Comparison of ENCODE assay signal across 8 cellular contexts in the genomic region with DNA sequence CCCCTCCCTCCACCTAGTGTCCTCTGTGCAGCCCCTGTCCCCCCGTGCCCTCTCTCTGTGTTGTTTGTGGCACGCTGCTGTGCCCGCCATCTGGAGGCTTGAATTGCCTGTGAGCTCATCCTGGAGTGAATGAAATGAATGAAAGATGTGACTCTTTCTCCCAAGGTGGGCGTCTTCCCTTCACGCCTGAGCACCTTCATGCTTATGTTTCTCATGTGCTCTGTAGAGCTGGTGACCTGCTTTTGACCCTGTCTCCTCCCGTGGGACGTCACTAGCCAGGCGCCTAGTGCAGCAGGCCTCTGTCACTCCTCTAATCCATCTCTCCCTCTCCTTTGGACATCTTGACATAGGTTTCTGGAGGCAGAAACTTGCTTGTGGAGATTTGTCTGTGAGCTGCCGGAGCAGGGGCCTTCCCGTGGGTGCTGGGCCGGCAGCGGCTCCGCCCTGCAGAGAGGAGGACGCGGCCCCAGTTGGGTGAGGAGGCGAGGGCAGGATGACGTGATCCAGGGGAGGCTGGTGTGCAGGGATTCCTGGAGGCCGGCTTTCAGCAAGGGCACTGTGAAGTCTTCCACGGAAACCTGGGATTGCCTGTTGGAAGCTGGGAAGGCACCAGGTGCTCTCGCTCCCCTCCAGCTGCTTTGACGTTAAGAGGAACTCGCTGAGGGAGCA. TPM values are rescaled to one million over a fixed set of nuclear protein-coding genes. Genes with fewer than 3 reads are reported as not detected.
DNase-seq lines count a peak whose midpoint lies in the region; ATAC-seq, FAIRE-seq and TF ChIP-seq lines count a peak whose summit lies in the region.

No MANE protein-coding gene starts in this region.

- H3K4me2 ChIP-seq in K562 (ENCODE audit: insufficient read depth, low read length) (no peak overlapping the region), smooth muscle cell (no peak overlapping the region)

- TF ChIP-seq CTCF in K562 (IDR thresholded peaks at IDR 0.05 in 2 of 3, conservative IDR thresholded peaks at IDR 0.05 in 1 of 3; ENCODE audit: insufficient read depth in 2 of 3, low read depth in 1 of 3, low read length in 3 of 3) = no peak
- no peak for TF ChIP-seq CTCF in smooth muscle cell (IDR thresholded peaks at IDR 0.05; ENCODE audit: borderline replicate concordance, insufficient read depth, poor library complexity, severe bottlenecking)

- TF ChIP-seq RAD21 in K562 (CRISPR knock-in tag; conservative IDR thresholded peaks at IDR 0.05 in 1 of 2, IDR thresholded peaks at IDR 0.05 in 1 of 2) = no peak

- peak; percentile 75 for ATAC-seq in HG03342 (IDR thresholded peaks at IDR 0.05; ENCODE audit: unreplicated experiment)
- ATAC-seq in K562 = peak; percentile 64
- peak; percentile 33 for ATAC-seq in stimulated activated effector memory CD8-positive, alpha-beta T cell treated with anti-CD3 and anti-CD28 coated beads, Interleukin-12 subunit alpha, Interleukin-12 subunit beta, amount 100 ng/mL, for 72 hours

- H3K4me3 ChIP-seq in K562 (no peak overlapping the region), smooth muscle cell (no peak overlapping the region)

- H3K9me3 Mint-ChIP-seq in activated CD4-positive, alpha-beta T cell treated with anti-CD3 and anti-CD28 coated beads, Interleukin-2, amount 10 ng/mL, durations not matched to agents 24 days and 14 days = no peaks in the 10 kb centered on the region
- H3K9me3 Mint-ChIP-seq in stimulated activated effector memory CD8-positive, alpha-beta T cell treated with anti-CD3 and anti-CD28 coated beads, Interleukin-12 subunit alpha, Interleukin-12 subunit beta, amount 100 ng/mL, for 72 hours = no peaks in the 10 kb centered on the region

- H3K27me3 Mint-ChIP-seq in activated CD4-positive, alpha-beta T cell treated with anti-CD3 and anti-CD28 coated beads, Interleukin-2, amount 10 ng/mL, durations not matched to agents 24 days and 14 days = no peaks in the 10 kb centered on the region

- H3K9ac ChIP-seq in K562 (ENCODE audit: insufficient read depth in 1 of 2, low read depth in 2 of 2, low read length in 2 of 2) (no peak overlapping the region), smooth muscle cell (ENCODE audit: low read depth) (no peak overlapping the region)

- TF ChIP-seq EP300 in K562 (IDR thresholded peaks at IDR 0.05; ENCODE audit: low read length) = no peak

- in situ Hi-C loops in K562 (cut with MboI) = no loop called here

- TF ChIP-seq POLR2A in K562 (conservative IDR thresholded peaks at IDR 0.05) = no peak

- H3F3A ChIP-seq in smooth muscle cell (ENCODE audit: low read depth) = no peaks in the 10 kb centered on the region

- H3K4me1 ChIP-seq in K562 (replicated peaks in 1 of 2; ENCODE audit: control insufficient read depth in 2 of 2, insufficient read depth in 2 of 2, low read length in 2 of 2) (peaks cover 0 to 13% of the 10 kb centered on the region in 2 experiments; a peak in 3 of 5 replicates), smooth muscle cell (ENCODE audit: low read depth) (no peaks in the 10 kb centered on the region)

- BruUV-seq in K562 (replicated peaks; lab: Mats Ljungman, UMichigan) = no TSS peak

- no peaks in the 10 kb centered on the region for H3K9me3 ChIP-seq in K562 (replicated peaks; ENCODE audit: control insufficient read depth, insufficient read depth, low read depth, low read length)
- no peaks in the 10 kb centered on the region for H3K9me3 ChIP-seq in smooth muscle cell (replicated peaks; ENCODE audit: low read depth)

- 77% methylated on average over 16 of the region's 22 CpGs for WGBS in K562 (ENCODE audit: insufficient coverage, low coverage, missing lambda C conversion rate)
- WGBS in smooth muscle cell (ENCODE audit: low lambda C conversion rate) = 93% methylated on average over 21 of the region's 22 CpGs

- H3K27ac ChIP-seq in K562 (ENCODE audit: extremely low read depth, low read depth, low read length) (no peak overlapping the region), smooth muscle cell (ENCODE audit: low read depth) (no peak overlapping the region)

- FAIRE-seq in K562 (lab: Jason Lieb, UNC) = peak; percentile 6

- DNase-seq in activated CD4-positive, alpha-beta T cell treated with anti-CD3 and anti-CD28 coated beads, Interleukin-2, amount 10 ng/mL, durations not matched to agents 24 days and 14 days = no peak
- no peak for DNase-seq in activated CD4-positive, alpha-beta T cell treated with anti-CD3 and anti-CD28 coated beads, Interleukin-2, amount 50 U/mL, for 48 hours
- peak in 3 of 4 experiments; percentile 34 to 47 (median 46) for DNase-seq in K562 (ENCODE audit: extremely low read depth in 1 of 4, low spot score in 3 of 4)
- DNase-seq in stimulated activated effector memory CD8-positive, alpha-beta T cell treated with anti-CD3 and anti-CD28 coated beads, Interleukin-12 subunit alpha, Interleukin-12 subunit beta, amount 100 ng/mL, for 72 hours (ENCODE audit: low spot score in 2 of 2) = no peak
- no peak for DNase-seq in DMS79 (lab: John Stamatoyannopoulos, UW)
- no peak for DNase-seq in AG08396 (ENCODE audit: low spot score)
- no peak for DNase-seq in smooth muscle cell (lab: John Stamatoyannopoulos, UW; ENCODE audit: unreplicated experiment)

- H3K4me1 Mint-ChIP-seq in activated CD4-positive, alpha-beta T cell treated with anti-CD3 and anti-CD28 coated beads, Interleukin-2, amount 10 ng/mL, durations not matched to agents 24 days and 14 days = peaks cover 5% of the 10 kb centered on the region
- peaks cover 29% of the 10 kb centered on the region for H3K4me1 Mint-ChIP-seq in stimulated activated effector memory CD8-positive, alpha-beta T cell treated with anti-CD3 and anti-CD28 coated beads, Interleukin-12 subunit alpha, Interleukin-12 subunit beta, amount 100 ng/mL, for 72 hours

- H3K27me3 ChIP-seq in K562 (ENCODE audit: control insufficient read depth in 2 of 2, insufficient read depth in 2 of 2, low read length in 2 of 2) (no peaks in the 10 kb centered on the region), smooth muscle cell (ENCODE audit: low read depth) (no peaks in the 10 kb centered on the region)

- H2AFZ ChIP-seq in K562 (ENCODE audit: low read depth, low read length) = no peak overlapping the region
- no peak overlapping the region for H2AFZ ChIP-seq in smooth muscle cell (ENCODE audit: low read depth)

- no peak overlapping the region for H3K4me3 Mint-ChIP-seq in activated CD4-positive, alpha-beta T cell treated with anti-CD3 and anti-CD28 coated beads, Interleukin-2, amount 10 ng/mL, durations not matched to agents 24 days and 14 days
- H3K4me3 Mint-ChIP-seq in stimulated activated effector memory CD8-positive, alpha-beta T cell treated with anti-CD3 and anti-CD28 coated beads, Interleukin-12 subunit alpha, Interleukin-12 subunit beta, amount 100 ng/mL, for 72 hours = no peak overlapping the region

- POLR2A ChIA-PET in K562 (lab: Yijun Ruan, JAX) = interaction anchor here (0.6 to 0.7 kb wide), 3 partner anchors 9 to 305 kb away, joined by 3 read pairs; no protein-coding TSS in a partner anchor

- H3K27ac Mint-ChIP-seq in activated CD4-positive, alpha-beta T cell treated with anti-CD3 and anti-CD28 coated beads, Interleukin-2, amount 10 ng/mL, durations not matched to agents 24 days and 14 days = peak overlapping the region; percentile 84
- H3K27ac Mint-ChIP-seq in stimulated activated effector memory CD8-positive, alpha-beta T cell treated with anti-CD3 and anti-CD28 coated beads, Interleukin-12 subunit alpha, Interleukin-12 subunit beta, amount 100 ng/mL, for 72 hours = peak overlapping the region; percentile 91

- H3K79me2 ChIP-seq in K562 (ENCODE audit: control insufficient read depth, insufficient read depth, low read length) (no peaks in the 10 kb centered on the region), smooth muscle cell (ENCODE audit: low read depth) (peaks cover 7% of the 10 kb centered on the region)

- H3K9me1 ChIP-seq in K562 (ENCODE audit: control insufficient read depth, insufficient read depth, low read length) = no peaks in the 10 kb centered on the region

- intact Hi-C loops in activated CD4-positive, alpha-beta T cell treated with anti-CD3 and anti-CD28 coated beads, Interleukin-2, amount 10 ng/mL, durations not matched to agents 24 days and 14 days (cut with micrococcal nuclease) = no loop called here
- intact Hi-C loops in K562 (cut with micrococcal nuclease) = no loop called here

- no peaks in the 10 kb centered on the region; the same call in 1 of the 2 replicates for H4K20me1 ChIP-seq in K562 (replicated peaks; ENCODE audit: control insufficient read depth, insufficient read depth, low read length)
- peaks cover 72% of the 10 kb centered on the region for H4K20me1 ChIP-seq in smooth muscle cell (ENCODE audit: low read depth)

- H3K36me3 ChIP-seq in K562 (ENCODE audit: control insufficient read depth, insufficient read depth, low read length) (peaks cover 41% of the 10 kb centered on the region; the same call in 2 of the 3 replicates), smooth muscle cell (ENCODE audit: low read depth) (no peaks in the 10 kb centered on the region)

- CTCF ChIA-PET in K562 (lab: Yijun Ruan, JAX; ENCODE audit: low intra/inter-chr PET ratio) = no interaction called here

- H3K36me3 Mint-ChIP-seq in activated CD4-positive, alpha-beta T cell treated with anti-CD3 and anti-CD28 coated beads, Interleukin-2, amount 10 ng/mL, durations not matched to agents 24 days and 14 days (ENCODE audit: low read depth) = peaks cover 21% of the 10 kb centered on the region
- H3K36me3 Mint-ChIP-seq in stimulated activated effector memory CD8-positive, alpha-beta T cell treated with anti-CD3 and anti-CD28 coated beads, Interleukin-12 subunit alpha, Interleukin-12 subunit beta, amount 100 ng/mL, for 72 hours = peaks cover 40% of the 10 kb centered on the region

RNA-seq across cellular contexts. Expression of a gene that starts 40.6 kb away (rescaled TPM):
- not detected in 2 replicates for total RNA-seq in activated CD4-positive, alpha-beta T cell treated with anti-CD3 and anti-CD28 coated beads, Interleukin-2, amount 10 ng/mL, durations not matched to agents 24 days and 14 days
- total RNA-seq in K562 (2011; cell fraction: chromatin; rRNA removed; ENCODE audit: low replicate concordance) = not detected in 2 replicates
- not detected in 2 replicates for total RNA-seq in K562 (2011; cell fraction: nucleolus; rRNA removed)
- not detected in 2 replicates for total RNA-seq in K562 (2011; cell fraction: nucleoplasm; rRNA removed)
- total RNA-seq in K562 (2014; rRNA removed) = not detected in 2 replicates
- total RNA-seq in K562 (2014; rRNA removed; fragmentation: Illumina TruSeq; extraction: Trizol) = not detected in 2 replicates
- not detected in 2 replicates for total RNA-seq in K562 (2015; rRNA removed; fragmentation: Illumina TruSeq; extraction: Trizol)
- 0.16 TPM in 1 of 2 replicates, not detected in the other for total RNA-seq in K562 (2021)
- not detected in 2 replicates for polyA plus RNA-seq in K562 (2011; rRNA removed)
- not detected in 2 replicates for polyA plus RNA-seq in K562 (2011; cell fraction: cytosol; rRNA removed)
- polyA plus RNA-seq in K562 (2011; cell fraction: nucleus; rRNA removed) = not detected in 2 replicates
- polyA plus RNA-seq in K562 (2012) = 0.03 and 0.06 TPM in 2 replicates
- polyA plus RNA-seq in K562 (2014; fragmentation: Illumina TruSeq; extraction: Trizol) = not detected in 2 replicates
- polyA plus RNA-seq in K562 (2014; fragmentation: Nextera tagmentation; extraction: Ambion mirVana) = not detected
- polyA plus RNA-seq in K562 (2014; rRNA removed) = 0.01 TPM in 1 of 2 replicates, not detected in the other
- polyA minus RNA-seq in K562 (2011; rRNA and poly(A)+ RNA removed) = not detected in 2 replicates
- polyA minus RNA-seq in K562 (2011; cell fraction: cytosol; rRNA and poly(A)+ RNA removed) = not detected in 2 replicates
- polyA minus RNA-seq in K562 (2011; cell fraction: nucleus; rRNA and poly(A)+ RNA removed) = not detected in 2 replicates
- not detected in 2 replicates for total RNA-seq in smooth muscle cell
- polyA plus RNA-seq in smooth muscle cell = 0.39 TPM in 1 of 2 replicates, not detected in the other

Comparison
In these comparisons a context has a peak if more than half of its experiments do, and no peak if none do; other contexts are left out.
1. DNase-seq: peak in K562 (3 of 4); none in activated CD4-positive, alpha-beta T cell treated with anti-CD3 and anti-CD28 coated beads, Interleukin-2, amount 10 ng/mL, durations not matched to agents 24 days and 14 days (single experiment), activated CD4-positive, alpha-beta T cell treated with anti-CD3 and anti-CD28 coated beads, Interleukin-2, amount 50 U/mL, for 48 hours (0 of 2), stimulated activated effector memory CD8-positive, alpha-beta T cell treated with anti-CD3 and anti-CD28 coated beads, Interleukin-12 subunit alpha, Interleukin-12 subunit beta, amount 100 ng/mL, for 72 hours (0 of 2), DMS79 (single experiment), AG08396 (single experiment) and smooth muscle cell (single experiment).
2. Peak in every context shown above with its lines, with median percentiles within 50 percentile points of each other: ATAC-seq.